ENCODE assay signal across 8 cellular contexts in the genomic region with DNA sequence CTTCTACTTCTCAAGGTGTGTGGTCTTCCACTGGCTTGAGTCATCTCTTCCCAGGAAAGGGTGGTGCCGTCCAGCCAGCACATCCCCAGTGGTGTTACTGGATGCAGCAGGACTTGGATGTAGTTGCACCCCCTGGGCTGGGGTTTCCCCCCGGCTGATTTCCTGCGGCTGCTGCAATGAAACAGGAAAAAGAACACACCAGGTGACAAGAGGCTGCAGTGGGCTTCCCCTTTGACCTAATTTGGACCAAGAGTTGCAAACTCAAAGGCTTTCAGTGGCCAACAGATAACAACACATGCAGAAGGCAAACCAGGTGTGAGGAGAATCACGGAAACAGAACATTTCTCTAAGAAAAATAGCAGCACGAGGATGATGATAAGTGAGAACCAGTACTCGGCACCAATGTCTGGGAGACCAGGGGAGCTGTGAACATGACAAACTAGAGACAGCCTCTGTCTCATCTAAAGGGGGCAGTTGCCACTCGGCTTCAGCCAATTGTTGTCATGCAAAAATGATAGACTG.
DNase-seq lines count a peak whose midpoint lies in the region; ATAC-seq, FAIRE-seq and TF ChIP-seq lines count a peak whose summit lies in the region.

No MANE protein-coding gene starts in this region.

- H3K36me3 ChIP-seq in OCI-LY7 (ENCODE audit: insufficient read depth, low read length) (no peaks in the 10 kb centered on the region), heart left ventricle (peaks cover 0 to 3% (median 0%) of the 10 kb centered on the region in 9 donors), thyroid gland (no peaks in the 10 kb centered on the region)

- no peaks in the 10 kb centered on the region for H3K27me3 ChIP-seq in heart left ventricle
- H3K27me3 ChIP-seq in thyroid gland = no peaks in the 10 kb centered on the region

- TF ChIP-seq POLR2A in H54 (IDR thresholded peaks at IDR 0.05; ENCODE audit: low read depth, low read length) (no peak), heart left ventricle (IDR thresholded peaks at IDR 0.05) (no peak), lower leg skin (IDR thresholded peaks at IDR 0.05) (no peak), thyroid gland (IDR thresholded peaks at IDR 0.05) (no peak)

- H4K20me1 ChIP-seq in OCI-LY7 (ENCODE audit: insufficient read depth, low read length) = no peaks in the 10 kb centered on the region

- peak; percentile 69 for ATAC-seq in GM18861 (IDR thresholded peaks at IDR 0.05; ENCODE audit: unreplicated experiment)
- no peak for ATAC-seq in heart left ventricle

- intact Hi-C loops in OCI-LY7 (cut with micrococcal nuclease; ENCODE audit: unreplicated experiment) = loop anchor here (5.0 kb wide), 1 partner anchor 101 kb away; a partner anchor contains a TSS
- intact Hi-C loops in heart left ventricle (cut with DNase I) = no loop called here
- intact Hi-C loops in lower leg skin (cut with DNase I; ENCODE audit: low total_unique reads) = no loop called here
- intact Hi-C loops in thyroid gland (cut with DNase I) = no loop called here

- no peaks in the 10 kb centered on the region for H3K79me2 ChIP-seq in OCI-LY7 (ENCODE audit: insufficient read depth, low read depth, low read length)

- H3K4me2 ChIP-seq in OCI-LY7 (ENCODE audit: low read length) = peak overlapping the region; percentile 63

- DNase-seq in H54 (ENCODE audit: insufficient read length, low spot score) (peak; percentile 65), OCI-LY7 (ENCODE audit: low spot score) (peak; percentile 78), iris pigment epithelial cell (ENCODE audit: low read depth) (peak; percentile 31), heart left ventricle (no peak), lower leg skin (ENCODE audit: low spot score in 2 of 2) (no peak), NCI-H69 (lab: John Stamatoyannopoulos, UW) (no peak), thyroid gland (no peak)

- no peaks in the 10 kb centered on the region for H3K9me2 ChIP-seq in OCI-LY7 (ENCODE audit: insufficient read depth, low read length)

- 59 to 80% (median 62%) methylated on average over 7 of the region's 7 CpGs for whole genome bisulfite sequencing in heart left ventricle, 4 donors
- 76 to 86% methylated on average over 7 of the region's 7 CpGs for WGBS in lower leg skin, 2 donors
- 62 to 68% methylated on average over 7 of the region's 7 CpGs for WGBS in thyroid gland, 2 donors

- H3K4me1 ChIP-seq in OCI-LY7 (ENCODE audit: insufficient read depth, low read length, poor library complexity, severe bottlenecking) (peaks cover 26% of the 10 kb centered on the region), heart left ventricle (peaks cover 0 to 24% (median 10%) of the 10 kb centered on the region in 12 donors), thyroid gland (no peaks in the 10 kb centered on the region)

- peak overlapping the region; percentile 52 for H3K27ac ChIP-seq in OCI-LY7 (ENCODE audit: low read depth, low read length, poor library complexity, severe bottlenecking)
- no peak overlapping the region for H3K27ac ChIP-seq in heart left ventricle
- no peak overlapping the region for H3K27ac ChIP-seq in thyroid gland

- no peaks in the 10 kb centered on the region for H3K9me3 ChIP-seq in OCI-LY7 (ENCODE audit: low read length)
- H3K9me3 ChIP-seq in heart left ventricle = no peaks in the 10 kb centered on the region
- H3K9me3 ChIP-seq in thyroid gland = no peaks in the 10 kb centered on the region

- TF ChIP-seq CTCF in OCI-LY7 (conservative IDR thresholded peaks at IDR 0.05; ENCODE audit: low read length) = no peak
- no peak for TF ChIP-seq CTCF in heart left ventricle (IDR thresholded peaks at IDR 0.05)
- no peak for TF ChIP-seq CTCF in lower leg skin (IDR thresholded peaks at IDR 0.05)
- no peak for TF ChIP-seq CTCF in thyroid gland (IDR thresholded peaks at IDR 0.05)

- CTCF ChIA-PET in OCI-LY7 (lab: Charles Lee; ENCODE audit: unreplicated experiment) = interaction anchor here (1.2 kb wide), 1 partner anchor 8 kb away, joined by 3 read pairs; no protein-coding TSS in a partner anchor

- H3K4me3 ChIP-seq in OCI-LY7 (ENCODE audit: low read depth, low read length, poor library complexity, severe bottlenecking) (peak overlapping the region; percentile 24), heart left ventricle (no peak overlapping the region), lower leg skin (ENCODE audit: low read depth, poor library complexity, severe bottlenecking) (no peak overlapping the region), thyroid gland (replicated peaks in 1 of 3) (no peak overlapping the region)

- POLR2A ChIA-PET in OCI-LY7 (lab: Charles Lee) = interaction anchor here (1.0 to 1.1 kb wide), 2 partner anchors 11 to 487 kb away, joined by 3 to 4 read pairs; no protein-coding TSS in a partner anchor

- no TSS peak for BruUV-seq in OCI-LY7 (replicated peaks; lab: Mats Ljungman, UMichigan)

- H2AFZ ChIP-seq in OCI-LY7 (ENCODE audit: low read length) = peak overlapping the region; percentile 78

- no peak for FAIRE-seq in H54 (lab: Jason Lieb, UNC)

Comparison
In these comparisons a context has a peak if more than half of its experiments do, and no peak if none do; other contexts are left out.
1. DNase-seq: peak in H54 (single experiment), OCI-LY7 (single experiment) and iris pigment epithelial cell (single experiment); none in heart left ventricle (0 of 5), lower leg skin (0 of 2), NCI-H69 (single experiment) and thyroid gland (0 of 2).